ENCODE assay signal across 1 cellular context in genomic region chr20:5504061-5504739, GRCh38.
A peak's percentile ranks its signal among the peaks of the same experiment; 100 is the strongest.
TF ChIP-seq lines count a peak whose summit lies in the region.

No MANE protein-coding gene starts in this region.

TF ChIP-seq in GM12878, 131 proteins besides CTCF, POLR2A, EP300 and RAD21 (continued from another document):
- no peak for TF ChIP-seq PRDM15 (CRISPR knock-in tag; IDR thresholded peaks at IDR 0.05)
- peak; percentile 87 for TF ChIP-seq USF1 (IDR thresholded peaks at IDR 0.05; ENCODE audit: borderline replicate concordance, extremely low read length, insufficient read depth, low read depth, low read length)
- no peak for TF ChIP-seq BRCA1 (IDR thresholded peaks at IDR 0.05; ENCODE audit: low read depth, low read length)
- TF ChIP-seq PKNOX1 (IDR thresholded peaks at IDR 0.05): peak; percentile 66
- TF ChIP-seq SUZ12 (IDR thresholded peaks at IDR 0.05; ENCODE audit: unreplicated experiment): no peak
- peak; percentile 66; the same call in 1 of the 2 replicates for TF ChIP-seq ATF3 (IDR thresholded peaks at IDR 0.05; ENCODE audit: borderline replicate concordance, extremely low read depth, low read depth, low read length)
- no peak for TF ChIP-seq POU2F2 (IDR thresholded peaks at IDR 0.05; ENCODE audit: borderline replicate concordance, low read depth, low read length)
- peak; percentile 69; the same call in 1 of the 2 replicates for TF ChIP-seq RAD51 (IDR thresholded peaks at IDR 0.05)
- TF ChIP-seq USF2 (IDR thresholded peaks at IDR 0.05; ENCODE audit: borderline replicate concordance, low read depth, low read length): peak; percentile 36
